In genomic region chr4:3880595-3881120, GRCh38 we compare ENCODE assay signal across 8 cellular contexts.
DNase-seq lines count a peak whose midpoint lies in the region; ATAC-seq and TF ChIP-seq lines count a peak whose summit lies in the region.

No MANE protein-coding gene starts in this region.

- CTCF ChIA-PET in A673 (lab: Charles Lee) = interaction anchor here (0.6 to 1.7 kb wide), 15 partner anchors 11 to 1932 kb away, joined by 3 to 12 read pairs (median 6); partner anchors contain the start of gene ADRA2C

- H3K9me3 ChIP-seq in A673 (ENCODE audit: low read depth, low read length, poor library complexity, severe bottlenecking) = peaks cover 15% of the 10 kb centered on the region

- peak; percentile 73 to 88 for ATAC-seq in activated CD4-positive, CD25-positive, alpha-beta regulatory T cell treated with anti-CD3 and anti-CD28 coated beads, Interleukin-2, amount 50 U/mL, for 24 hours
- ATAC-seq in left lobe of liver (peak; percentile 100), GM21737 (IDR thresholded peaks at IDR 0.05; ENCODE audit: unreplicated experiment) (no peak)

- H3K36me3 ChIP-seq in A673 (ENCODE audit: insufficient read depth, low read length, poor library complexity, severe bottlenecking) = no peaks in the 10 kb centered on the region

- TF ChIP-seq CTCF in A673 (conservative IDR thresholded peaks at IDR 0.05; ENCODE audit: low read depth, low read length) (peak; percentile 90), GM13976 (IDR thresholded peaks at IDR 0.05; ENCODE audit: borderline replicate concordance, control extremely low read depth, extremely low read depth, insufficient read depth, missing control alignments) (peak; percentile 69)

- H3K4me1 ChIP-seq in A673 (ENCODE audit: insufficient read depth, low read length, poor library complexity, severe bottlenecking) = peaks cover 21% of the 10 kb centered on the region

- in situ Hi-C loops in GM13976 (cut with MboI; ENCODE audit: low sequenced_read_pairs, unreplicated experiment) = no loop called here

- POLR2A ChIA-PET in A673 (lab: Charles Lee; ENCODE audit: low non-redundant PET) = no interaction called here

- no peak overlapping the region for H3K27ac ChIP-seq in A673 (ENCODE audit: low read depth, low read length, poor library complexity, severe bottlenecking)
- H3K27ac ChIP-seq in caudate nucleus (ENCODE audit: low read depth, low read length) = no peak overlapping the region

- DNase-seq in A673 (ENCODE audit: low spot score) = peak; percentile 86
- peak; percentile 84 for DNase-seq in GM13976 (ENCODE audit: low spot score)
- DNase-seq in NCI-H1930 (lab: John Stamatoyannopoulos, UW) = peak; percentile 47 to 49
- DNase-seq in caudate nucleus (lab: John Stamatoyannopoulos, UW) = peak in 52 of 61 donors; percentile 7 to 79 (median 49)
- peak; percentile 77 for DNase-seq in left lobe of liver (ENCODE audit: low spot score)
- DNase-seq in stimulated activated CD4-positive, alpha-beta T cell treated with anti-CD3 and anti-CD28 coated beads, TNF-alpha, amount 100 ng/mL, for 1 hour (ENCODE audit: low read depth in 3 of 3, low spot score in 1 of 3) = peak; percentile 6 to 58 (median 44)

- peak overlapping the region; percentile 12 for H3K4me3 ChIP-seq in A673 (ENCODE audit: low read depth, low read length, poor library complexity, severe bottlenecking)

- H3K27me3 ChIP-seq in A673 (replicated peaks; ENCODE audit: insufficient read depth, low read depth, low read length, poor library complexity) = peaks cover 12% of the 10 kb centered on the region

- no TSS peak for BruUV-seq in A673 (replicated peaks; lab: Mats Ljungman, UMichigan)

- intact Hi-C loops in A673 (cut with micrococcal nuclease; ENCODE audit: unreplicated experiment) = no loop called here
